ENCODE assay signal across 15 cellular contexts in the genomic region with DNA sequence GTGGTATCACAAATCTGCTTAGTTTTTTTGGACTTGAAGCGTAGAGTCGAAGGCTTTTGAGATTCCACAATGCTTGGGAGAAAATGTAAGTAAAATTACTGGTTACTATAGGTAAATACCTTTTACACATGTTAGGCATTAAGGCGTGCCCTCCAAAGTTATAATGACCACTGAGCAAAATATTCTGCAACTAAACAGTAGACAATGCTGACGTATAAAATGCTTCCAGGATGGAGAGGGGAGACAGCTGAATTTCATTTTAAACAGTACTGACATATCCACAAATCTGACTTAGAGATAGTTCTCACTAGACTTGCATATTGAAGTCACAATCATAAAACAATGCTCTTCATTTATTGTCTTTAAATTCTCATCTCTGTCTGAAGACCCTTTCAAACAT.
DNase-seq lines count a peak whose midpoint lies in the region; ATAC-seq and TF ChIP-seq lines count a peak whose summit lies in the region.
"Had no signal": no experiment of that assay in that cellular context is flagged by ENCODE, and none has a peak within 500 bp of the region (broad histone marks: within the 10 kb centered on the region; RNA-seq: fewer than 3 reads in every experiment).

No MANE protein-coding gene starts in this region.

- peak overlapping the region in 1 of 2 experiments; percentile 76; a peak in 3 of 4 replicates for H4K8ac ChIP-seq in IMR-90 (ENCODE audit: low read depth in 2 of 2, low read length in 2 of 2)

- H3K9me1 ChIP-seq in IMR-90 (ENCODE audit: insufficient read depth, low read length) = no peaks in the 10 kb centered on the region

- peak overlapping the region; percentile 57; the same call in 1 of the 2 replicates for H3K4ac ChIP-seq in IMR-90 (ENCODE audit: low read depth, low read length)

- no peaks in the 10 kb centered on the region for H3K27me3 ChIP-seq in IMR-90 (ENCODE audit: control insufficient read depth, insufficient read depth, low read length)
- no peaks in the 10 kb centered on the region for H3K27me3 ChIP-seq in lower lobe of right lung (ENCODE audit: low read depth)
- H3K27me3 ChIP-seq in stomach = no peaks in the 10 kb centered on the region
- H3K27me3 ChIP-seq: adrenal gland, Peyer's patch, right lobe of liver had no signal

- no peaks in the 10 kb centered on the region; a peak in 1 of 4 replicates for H3K79me1 ChIP-seq in IMR-90 (ENCODE audit: low read depth in 1 of 2, low read length in 2 of 2)

- H3K4me2 ChIP-seq in IMR-90 (ENCODE audit: low read depth, low read length) = peak overlapping the region; percentile 76

- no peak for TF ChIP-seq EP300 in stomach (IDR thresholded peaks at IDR 0.05)

- H2BK15ac ChIP-seq in IMR-90 (ENCODE audit: low read depth, low read length) = no peak overlapping the region

- no peaks in the 10 kb centered on the region for H3K9me3 ChIP-seq in IMR-90 (ENCODE audit: control insufficient read depth, insufficient read depth, low read length)
- H3K9me3 ChIP-seq in lower lobe of right lung = no peaks in the 10 kb centered on the region
- H3K9me3 ChIP-seq in stomach = no peaks in the 10 kb centered on the region
- H3K9me3 ChIP-seq: adrenal gland, Peyer's patch, right lobe of liver had no signal

- DNase-seq in IMR-90 (peak; percentile 73), coronary artery (ENCODE audit: low spot score) (no peak), lower lobe of right lung (no peak), stomach (no peak), NCI-H2029 treated with DMSO at 0.1 percent for 48 hours (lab: John Stamatoyannopoulos, UW) (no peak)
- DNase-seq in activated naive CD4-positive, alpha-beta T cell treated with anti-CD3 and anti-CD28 coated beads, Interleukin-2, amount 50 U/mL, for 16 hours = no peak
- DNase-seq: natural killer cell, NCI-H187 treated with DMSO at 0.1 percent for 48 hours, right lobe of liver had no signal

- peak overlapping the region; percentile 70 for H4K5ac ChIP-seq in IMR-90 (ENCODE audit: low read depth, low read length)

- peaks cover 8% of the 10 kb centered on the region for H3K4me1 ChIP-seq in IMR-90 (ENCODE audit: control insufficient read depth, insufficient read depth, low read length)
- H3K4me1 ChIP-seq in lower lobe of right lung = no peaks in the 10 kb centered on the region
- peaks cover 0 to 5% (median 0%) of the 10 kb centered on the region in 4 donors for H3K4me1 ChIP-seq in stomach
- H3K4me1 ChIP-seq: adrenal gland, Peyer's patch, right lobe of liver had no signal

- no peak overlapping the region for H2AK9ac ChIP-seq in IMR-90 (replicated peaks; ENCODE audit: low read depth, low read length, poor library complexity)

- H3K27ac ChIP-seq in IMR-90 (ENCODE audit: insufficient read depth, low read length) (peak overlapping the region; percentile 85; the same call in 1 of the 2 replicates), coronary artery (peak overlapping the region in 1 of 2 donors; percentile 44), lower lobe of right lung (peak overlapping the region; percentile 32), stomach (peak overlapping the region in 4 of 5 donors; percentile 5 to 61 (median 26))
- H3K27ac ChIP-seq: right lobe of liver had no signal

- CTCF ChIA-PET in IMR-90 (lab: Yijun Ruan, JAX) = interaction anchor here (1.0 to 2.0 kb wide), 6 partner anchors 11 to 218 kb away, joined by 3 to 7 read pairs (median 4); a partner anchor contains a TSS

- peak overlapping the region; percentile 99 for H2BK5ac ChIP-seq in IMR-90 (ENCODE audit: low read depth, low read length, poor library complexity, severe bottlenecking)

- H2AFZ ChIP-seq in IMR-90 (replicated peaks; ENCODE audit: low read length, poor library complexity) = no peak overlapping the region

- H3K56ac ChIP-seq in IMR-90 (ENCODE audit: extremely low read depth, insufficient read depth, low read length) = peak overlapping the region; percentile 68

- peak overlapping the region; percentile 61 for H3K14ac ChIP-seq in IMR-90 (replicated peaks; ENCODE audit: low read depth, low read length)

- no peak for TF ChIP-seq RAD21 in IMR-90 (IDR thresholded peaks at IDR 0.05; ENCODE audit: low read length)

- peak overlapping the region; percentile 59 for H3K18ac ChIP-seq in IMR-90 (ENCODE audit: low read depth, low read length)

- no TSS peak for BruUV-seq in IMR-90 (replicated peaks; lab: Mats Ljungman, UMichigan)

- dilution Hi-C loops in IMR-90 (cut with HindIII; ENCODE audit: low sequenced_read_pairs, unreplicated experiment) = loop anchor here (25.0 kb wide), 1 partner anchor 340 kb away; no protein-coding TSS in a partner anchor

- WGBS in IMR-90 (ENCODE audit: extremely low coverage in 2 of 2, insufficient read length in 1 of 2), 2 experiments = no CpG with 5 or more reads among the region's 4 CpGs
- 60 to 85% (median 76%) methylated on average over 4 of the region's 4 CpGs for WGBS in stomach, 5 donors

- peak; percentile 77 for ATAC-seq in IMR-90 (ENCODE audit: low read depth)
- no peak for ATAC-seq in lower lobe of right lung
- ATAC-seq in HG03039 (IDR thresholded peaks at IDR 0.05; ENCODE audit: unreplicated experiment) = no peak
- no peak for ATAC-seq in HG03175 (IDR thresholded peaks at IDR 0.05; ENCODE audit: unreplicated experiment)
- ATAC-seq: activated CD8-positive, alpha-beta T cell treated with anti-CD3 and anti-CD28 coated beads, Interleukin-2, amount 10 ng/mL, durations not matched to agents 7 days and 5 days; left colon had no signal

- TF ChIP-seq CTCF in IMR-90 (conservative IDR thresholded peaks at IDR 0.05; ENCODE audit: low read depth, low read length) (no peak), coronary artery (IDR thresholded peaks at IDR 0.05) (no peak), lower lobe of right lung (IDR thresholded peaks at IDR 0.05) (no peak), stomach (IDR thresholded peaks at IDR 0.05) (no peak)

- H4K91ac ChIP-seq in IMR-90 (ENCODE audit: insufficient read depth, low read depth, low read length) = peak overlapping the region; percentile 79; the same call in 1 of the 2 replicates

- TF ChIP-seq POLR2A in IMR-90 (IDR thresholded peaks at IDR 0.05; ENCODE audit: low read depth, low read length) (no peak), stomach (IDR thresholded peaks at IDR 0.05) (no peak)

- H3K9ac ChIP-seq in IMR-90 (ENCODE audit: low read depth, low read length) = peak overlapping the region; percentile 69

- peak overlapping the region; percentile 16; the same call in 1 of the 2 replicates for H2BK20ac ChIP-seq in IMR-90 (ENCODE audit: low read depth, low read length)

- peak overlapping the region; percentile 83 for H2BK120ac ChIP-seq in IMR-90 (ENCODE audit: low read depth, low read length)

- in situ Hi-C loops in IMR-90 (cut with MboI; ENCODE audit: low sequenced_read_pairs) = loop anchor here (5.0 kb wide), 1 partner anchor 145 kb away; a partner anchor contains a TSS

- peak overlapping the region; percentile 12; the same call in 1 of the 2 replicates for H3K4me3 ChIP-seq in IMR-90 (ENCODE audit: insufficient read depth, low read depth, low read length)
- peak overlapping the region; percentile 24 for H3K4me3 ChIP-seq in coronary artery
- no peak overlapping the region for H3K4me3 ChIP-seq in lower lobe of right lung
- H3K4me3 ChIP-seq in stomach = no peak overlapping the region
- H3K4me3 ChIP-seq: adrenal gland, Peyer's patch, right lobe of liver had no signal

- H3K23ac ChIP-seq in IMR-90 (ENCODE audit: low read depth, low read length) = peak overlapping the region; percentile 78; the same call in 1 of the 2 replicates

- no peaks in the 10 kb centered on the region for H4K20me1 ChIP-seq in IMR-90 (ENCODE audit: insufficient read depth, low read length)

- H3K36me3 ChIP-seq in IMR-90 (ENCODE audit: control insufficient read depth, insufficient read depth, low read length) (no peaks in the 10 kb centered on the region), lower lobe of right lung (no peaks in the 10 kb centered on the region), stomach (no peaks in the 10 kb centered on the region)
- H3K36me3 ChIP-seq: adrenal gland, Peyer's patch, right lobe of liver had no signal

- POLR2A ChIA-PET in IMR-90 (lab: Charles Lee; ENCODE audit: unreplicated experiment) = interaction anchor here (1.0 to 1.6 kb wide), 3 partner anchors 142 to 146 kb away, joined by 3 to 10 read pairs (median 3); no protein-coding TSS in a partner anchor

- no peak overlapping the region for H2AK5ac ChIP-seq in IMR-90 (ENCODE audit: low read depth, low read length)

- intact Hi-C loops in IMR-90 (cut with micrococcal nuclease) = loop anchor here (2.0 kb wide), 2 partner anchors 216 to 348 kb away; a partner anchor contains a TSS
- intact Hi-C loops in lower lobe of right lung (cut with DNase I) = loop anchor here (10.0 kb wide), 1 partner anchor 152 kb away; no protein-coding TSS in a partner anchor
- intact Hi-C loops in stomach (cut with DNase I; ENCODE audit: low total_unique reads) = loop anchor here (10.0 kb wide), 1 partner anchor 152 kb away; no protein-coding TSS in a partner anchor

TF ChIP-seq in IMR-90, 13 proteins besides CTCF, POLR2A, EP300 and RAD21:
- TF ChIP-seq MAFK (IDR thresholded peaks at IDR 0.05; ENCODE audit: low read depth, low read length) (0 out of 2 replicates have a peak, but pooled peaks have one; percentile 1), RFX5 (IDR thresholded peaks at IDR 0.05; ENCODE audit: low read depth, low read length) (no peak), CEBPB (IDR thresholded peaks at IDR 0.05; ENCODE audit: low read depth, low read length) (no peak)

Comparison
In these comparisons a context has a peak if more than half of its experiments do, and no peak if none do; other contexts are left out.
1. H3K4me3 ChIP-seq: peak in IMR-90 (single experiment) and coronary artery (single experiment); none in lower lobe of right lung (single experiment) and stomach (0 of 4).